ENCODE assay signal across 10 cellular contexts in the genomic region with DNA sequence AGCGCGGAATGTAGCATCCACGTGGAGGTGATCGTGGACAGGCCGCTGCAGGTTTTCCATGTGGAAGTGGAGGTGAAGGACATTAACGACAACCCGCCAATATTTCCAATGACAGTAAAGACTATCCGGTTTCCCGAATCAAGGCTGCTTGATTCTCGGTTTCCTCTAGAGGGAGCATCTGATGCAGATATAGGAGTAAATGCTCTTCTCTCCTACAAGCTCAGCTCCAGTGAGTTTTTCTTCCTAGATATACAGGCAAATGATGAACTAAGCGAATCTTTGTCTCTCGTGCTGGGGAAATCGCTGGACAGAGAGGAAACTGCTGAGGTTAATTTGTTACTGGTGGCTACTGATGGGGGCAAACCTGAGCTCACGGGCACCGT. TPM values are rescaled to one million over a fixed set of nuclear protein-coding genes. Genes with fewer than 3 reads are reported as not detected.
DNase-seq lines count a peak whose midpoint lies in the region; ATAC-seq and TF ChIP-seq lines count a peak whose summit lies in the region.
"Had no signal": no experiment of that assay in that cellular context is flagged by ENCODE, and none has a peak within 500 bp of the region (broad histone marks: within the 10 kb centered on the region; RNA-seq: fewer than 3 reads in every experiment).

No MANE protein-coding gene starts in this region.

- no peak overlapping the region for H3K9ac ChIP-seq in trophoblast cell (ENCODE audit: low read length)

- no peak for TF ChIP-seq EP300 in esophagus muscularis mucosa (IDR thresholded peaks at IDR 0.05)

- TF ChIP-seq POLR2A in esophagus muscularis mucosa (IDR thresholded peaks at IDR 0.05; ENCODE audit: low read depth): no peak

- intact Hi-C loops in esophagus muscularis mucosa (cut with DNase I): no loop called here
- intact Hi-C loops in activated CD4-positive, alpha-beta memory T cell treated with anti-CD3 and anti-CD28 coated beads for 36 hours (cut with micrococcal nuclease): loop anchor here (10.0 kb wide), 1 partner anchor 70 kb away; a partner anchor contains a TSS

- no peaks in the 10 kb centered on the region for H3K79me1 ChIP-seq in trophoblast cell (ENCODE audit: low read length)

- no peak for ATAC-seq in GM19467 (IDR thresholded peaks at IDR 0.05; ENCODE audit: unreplicated experiment)
- ATAC-seq in GM18858 (IDR thresholded peaks at IDR 0.05; ENCODE audit: unreplicated experiment): no peak
- ATAC-seq: activated CD8-positive, alpha-beta T cell treated with anti-CD3 and anti-CD28 coated beads, Interleukin-2, amount 10 ng/mL, durations not matched to agents 7 days and 5 days; left cardiac atrium had no signal

- H4K8ac ChIP-seq in trophoblast cell (ENCODE audit: low read depth, low read length): no peak overlapping the region

- H3K14ac ChIP-seq in trophoblast cell (ENCODE audit: low read length): no peak overlapping the region

- DNase-seq in ELF-1 (ENCODE audit: low read depth, low spot score) (peak; percentile 18), NAMALWA (ENCODE audit: low spot score) (peak; percentile 4), esophagus muscularis mucosa (ENCODE audit: extremely low spot score) (no peak), trophoblast cell (no peak), NCI-H2196 treated with DMSO at 0.1 percent for 48 hours (lab: John Stamatoyannopoulos, UW; ENCODE audit: unreplicated experiment) (no peak)
- DNase-seq in activated CD4-positive, alpha-beta memory T cell treated with anti-CD3 and anti-CD28 coated beads for 36 hours: no peak
- DNase-seq: activated CD8-positive, alpha-beta T cell treated with anti-CD3 and anti-CD28 coated beads, Interleukin-2, amount 10 ng/mL, durations not matched to agents 7 days and 5 days; left cardiac atrium had no signal

- H3K79me2 ChIP-seq in trophoblast cell (ENCODE audit: control insufficient read depth, insufficient read depth, low read length, poor library complexity): no peaks in the 10 kb centered on the region

- no peak overlapping the region for H3K23ac ChIP-seq in trophoblast cell (ENCODE audit: low read length)

- H2BK12ac ChIP-seq in trophoblast cell (ENCODE audit: low read length): no peak overlapping the region

- H3K4me1 ChIP-seq in esophagus muscularis mucosa (no peaks in the 10 kb centered on the region), trophoblast cell (ENCODE audit: control insufficient read depth in 1 of 2, insufficient read depth in 2 of 2, low read length in 2 of 2) (no peaks in the 10 kb centered on the region)

- no peak overlapping the region for H4K91ac ChIP-seq in trophoblast cell (ENCODE audit: low read depth, low read length)

- POLR2A ChIA-PET in activated CD4-positive, alpha-beta memory T cell treated with anti-CD3 and anti-CD28 coated beads for 36 hours (lab: Charles Lee): no interaction called here

- H2BK5ac ChIP-seq in trophoblast cell (ENCODE audit: low read depth, low read length, poor library complexity): no peak overlapping the region

- H3K27ac ChIP-seq in esophagus muscularis mucosa (replicated peaks in 1 of 4): no peak overlapping the region
- H3K27ac ChIP-seq in trophoblast cell (ENCODE audit: low read depth, low read length): no peak overlapping the region

- H3K27me3 ChIP-seq in esophagus muscularis mucosa (peaks cover 0 to 59% (median 0%) of the 10 kb centered on the region in 4 donors), trophoblast cell (ENCODE audit: insufficient read depth, low read length) (no peaks in the 10 kb centered on the region)

- no peak overlapping the region for H3K4ac ChIP-seq in trophoblast cell (ENCODE audit: low read depth, low read length)

- H3K18ac ChIP-seq in trophoblast cell (ENCODE audit: low read length): no peak overlapping the region

- H3K9me3 Mint-ChIP-seq in activated CD4-positive, alpha-beta memory T cell treated with anti-CD3 and anti-CD28 coated beads for 36 hours: peaks cover 33% of the 10 kb centered on the region

- CTCF ChIA-PET in activated CD4-positive, alpha-beta memory T cell treated with anti-CD3 and anti-CD28 coated beads for 36 hours (lab: Charles Lee): no interaction called here

- no peak overlapping the region for H2BK120ac ChIP-seq in trophoblast cell (ENCODE audit: insufficient read depth, low read length, poor library complexity)

- no peak overlapping the region for H3K27ac Mint-ChIP-seq in activated CD4-positive, alpha-beta memory T cell treated with anti-CD3 and anti-CD28 coated beads for 36 hours
- H3K27ac Mint-ChIP-seq: activated CD8-positive, alpha-beta T cell treated with anti-CD3 and anti-CD28 coated beads, Interleukin-2, amount 10 ng/mL, durations not matched to agents 7 days and 5 days had no signal

- H2AFZ ChIP-seq in trophoblast cell (ENCODE audit: insufficient read depth, low read length, poor library complexity): peak overlapping the region; percentile 54

- peak overlapping the region; percentile 47 for H3K4me2 ChIP-seq in trophoblast cell (ENCODE audit: low read length)

- H2AK5ac ChIP-seq in trophoblast cell (ENCODE audit: low read length): no peak overlapping the region

- H3K36me3 Mint-ChIP-seq in activated CD4-positive, alpha-beta memory T cell treated with anti-CD3 and anti-CD28 coated beads for 36 hours: peaks cover 8% of the 10 kb centered on the region

- peaks cover 31% of the 10 kb centered on the region for H3K27me3 Mint-ChIP-seq in activated CD4-positive, alpha-beta memory T cell treated with anti-CD3 and anti-CD28 coated beads for 36 hours

- no peak for TF ChIP-seq CTCF in esophagus muscularis mucosa (IDR thresholded peaks at IDR 0.05)

- H3K4me3 ChIP-seq in esophagus muscularis mucosa: peak overlapping the region in 3 of 4 donors; percentile 29 to 38 (median 37)
- H3K4me3 ChIP-seq in trophoblast cell (ENCODE audit: low read depth, low read length): peak overlapping the region; percentile 61

- peaks cover 0 to 61% (median 46%) of the 10 kb centered on the region in 4 donors for H3K9me3 ChIP-seq in esophagus muscularis mucosa
- peaks cover 14% of the 10 kb centered on the region for H3K9me3 ChIP-seq in trophoblast cell (ENCODE audit: insufficient read depth, low read depth, low read length)

- H4K12ac ChIP-seq in trophoblast cell (ENCODE audit: low read depth, low read length): no peak overlapping the region

- H3K4me1 Mint-ChIP-seq in activated CD4-positive, alpha-beta memory T cell treated with anti-CD3 and anti-CD28 coated beads for 36 hours (ENCODE audit: low read depth): no peaks in the 10 kb centered on the region

- no peak overlapping the region for H3K4me3 Mint-ChIP-seq in activated CD4-positive, alpha-beta memory T cell treated with anti-CD3 and anti-CD28 coated beads for 36 hours
- H3K4me3 Mint-ChIP-seq: activated CD8-positive, alpha-beta T cell treated with anti-CD3 and anti-CD28 coated beads, Interleukin-2, amount 10 ng/mL, durations not matched to agents 7 days and 5 days had no signal

- no peaks in the 10 kb centered on the region for H3K36me3 ChIP-seq in esophagus muscularis mucosa
- peaks cover 2 to 4% of the 10 kb centered on the region in 2 experiments for H3K36me3 ChIP-seq in trophoblast cell (ENCODE audit: control insufficient read depth in 1 of 2, insufficient read depth in 2 of 2, low read length in 2 of 2)

- 19% methylated on average over 15 of the region's 15 CpGs for WGBS in esophagus muscularis mucosa
- no CpG with 5 or more reads among the region's 15 CpGs for WGBS in trophoblast cell (ENCODE audit: extremely low coverage, insufficient coverage, insufficient read length)

RNA-seq across cellular contexts. Expression of a gene that starts 0.6 kb away (rescaled TPM):
- total RNA-seq in esophagus muscularis mucosa: under 1 TPM in 3 of 4 donors, not detected in 1; 0.13 to 0.42 (median 0.34) TPM
- polyA plus RNA-seq in trophoblast cell (2013): 0.81 and 0.82 TPM in 2 replicates
- not detected for total RNA-seq in activated CD4-positive, alpha-beta memory T cell treated with anti-CD3 and anti-CD28 coated beads for 36 hours
- total RNA-seq: activated CD8-positive, alpha-beta T cell treated with anti-CD3 and anti-CD28 coated beads, Interleukin-2, amount 10 ng/mL, durations not matched to agents 7 days and 5 days; left cardiac atrium had no signal

RNA-seq across cellular contexts. Expression of a gene that starts 5.6 kb away (rescaled TPM):
- total RNA-seq in esophagus muscularis mucosa: 1 to 10 TPM in 3 of 4 donors, under 1 TPM in 1; 0.17 to 1.9 (median 1.2) TPM
- 0.64 and 0.72 TPM in 2 replicates for polyA plus RNA-seq in trophoblast cell (2013)
- total RNA-seq in activated CD4-positive, alpha-beta memory T cell treated with anti-CD3 and anti-CD28 coated beads for 36 hours: not detected
- total RNA-seq: activated CD8-positive, alpha-beta T cell treated with anti-CD3 and anti-CD28 coated beads, Interleukin-2, amount 10 ng/mL, durations not matched to agents 7 days and 5 days had no signal

RNA-seq across cellular contexts. Expression of a gene that starts 9.3 kb away (rescaled TPM):
- total RNA-seq in esophagus muscularis mucosa: not detected
- 1.4 TPM in 2 replicates for polyA plus RNA-seq in trophoblast cell (2013)
- not detected for total RNA-seq in activated CD4-positive, alpha-beta memory T cell treated with anti-CD3 and anti-CD28 coated beads for 36 hours
- total RNA-seq: activated CD8-positive, alpha-beta T cell treated with anti-CD3 and anti-CD28 coated beads, Interleukin-2, amount 10 ng/mL, durations not matched to agents 7 days and 5 days; left cardiac atrium had no signal

RNA-seq across cellular contexts. Expression of a gene that starts 11.6 kb away (rescaled TPM):
- total RNA-seq in esophagus muscularis mucosa: 1 to 10 TPM in 1 of 4 donors, under 1 TPM in 3; 0.45 to 1.1 (median 0.66) TPM
- 1.8 and 1.9 TPM in 2 replicates for polyA plus RNA-seq in trophoblast cell (2013)
- not detected for total RNA-seq in activated CD4-positive, alpha-beta memory T cell treated with anti-CD3 and anti-CD28 coated beads for 36 hours
- total RNA-seq: activated CD8-positive, alpha-beta T cell treated with anti-CD3 and anti-CD28 coated beads, Interleukin-2, amount 10 ng/mL, durations not matched to agents 7 days and 5 days had no signal

RNA-seq across cellular contexts. Expression of a gene that starts 26.2 kb away (rescaled TPM):
- total RNA-seq in esophagus muscularis mucosa: under 1 TPM; 0.17 to 0.69 (median 0.30) TPM
- 0.11 and 0.14 TPM in 2 replicates for polyA plus RNA-seq in trophoblast cell (2013)
- not detected for total RNA-seq in activated CD4-positive, alpha-beta memory T cell treated with anti-CD3 and anti-CD28 coated beads for 36 hours
- total RNA-seq: activated CD8-positive, alpha-beta T cell treated with anti-CD3 and anti-CD28 coated beads, Interleukin-2, amount 10 ng/mL, durations not matched to agents 7 days and 5 days had no signal

Comparison
In these comparisons a context has a peak if more than half of its experiments do, and no peak if none do; other contexts are left out.
1. DNase-seq: peak in ELF-1 (single experiment) and NAMALWA (single experiment); none in esophagus muscularis mucosa (single experiment), trophoblast cell (0 of 2), NCI-H2196 treated with DMSO at 0.1 percent for 48 hours (single experiment) and activated CD4-positive, alpha-beta memory T cell treated with anti-CD3 and anti-CD28 coated beads for 36 hours (single experiment).